In genomic region chr9:68574150-68574549, GRCh38 we compare ENCODE assay signal across 15 cellular contexts. TPM values are rescaled to one million over a fixed set of nuclear protein-coding genes. Genes with fewer than 3 reads are reported as not detected.
DNase-seq lines count a peak whose midpoint lies in the region; ATAC-seq and TF ChIP-seq lines count a peak whose summit lies in the region.
"Had no signal": no experiment of that assay in that cellular context is flagged by ENCODE, and none has a peak within 500 bp of the region (broad histone marks: within the 10 kb centered on the region; RNA-seq: fewer than 3 reads in every experiment).

No MANE protein-coding gene starts in this region.

- no peak overlapping the region for H2BK15ac ChIP-seq in mesendoderm (replicated peaks; ENCODE audit: low read depth)

- H3K18ac ChIP-seq in mesendoderm (ENCODE audit: low read length): no peak overlapping the region

- no peak overlapping the region for H2AFZ ChIP-seq in hepatocyte

- H3K4me1 ChIP-seq in hepatocyte (ENCODE audit: insufficient read depth): no peaks in the 10 kb centered on the region
- no peaks in the 10 kb centered on the region for H3K4me1 ChIP-seq in mesendoderm (ENCODE audit: control insufficient read depth, low read depth, low read length)

- CTCF ChIA-PET in BJ (lab: Yijun Ruan, JAX): interaction anchor here (1.1 to 4.7 kb wide), 6 partner anchors 9 to 425 kb away, joined by 3 to 26 read pairs (median 5); no protein-coding TSS in a partner anchor
- CTCF ChIA-PET in HEK293T (lab: Yijun Ruan, JAX): interaction anchor here (0.7 to 1.6 kb wide), 2 partner anchors 11 to 14 kb away, joined by 3 to 4 read pairs; no protein-coding TSS in a partner anchor

- H3K4me2 ChIP-seq in hepatocyte (no peak overlapping the region), mesendoderm (ENCODE audit: low read length) (no peak overlapping the region)

- no peak overlapping the region for H3K4me3 ChIP-seq in BJ (ENCODE audit: low read depth, low read length)
- H3K4me3 ChIP-seq in hepatocyte: no peak overlapping the region
- H3K4me3 ChIP-seq in mesendoderm (ENCODE audit: low read length): no peak overlapping the region
- H3K4me3 ChIP-seq: SK-N-MC had no signal

- ATAC-seq in HG03565 (IDR thresholded peaks at IDR 0.05; ENCODE audit: unreplicated experiment): no peak
- ATAC-seq: stimulated activated naive CD8-positive, alpha-beta T cell treated with anti-CD3 and anti-CD28 coated beads, Interleukin-15, amount 100 ng/mL, for 72 hours had no signal

- no peak overlapping the region for H3K27ac ChIP-seq in hepatocyte
- H3K27ac ChIP-seq in mesendoderm (ENCODE audit: low read depth, low read length): no peak overlapping the region
- H3K27ac ChIP-seq: SK-N-MC had no signal

- DNase-seq in BJ (ENCODE audit: low read depth) (no peak), SW480 (ENCODE audit: low spot score) (peak; percentile 17), hepatocyte (ENCODE audit: low spot score) (no peak), HEK293T (ENCODE audit: extremely low spot score) (no peak), NCI-H69 (lab: John Stamatoyannopoulos, UW) (no peak), mesendoderm (no peak)
- DNase-seq: activated B cell treated with CpG ODN at 0.5 μM for 24 hours; activated T-cell treated with anti-CD3 and anti-CD28 coated beads, Interleukin-2, amount 50 U/mL, for 24 hours; NCI-H526 treated with DMSO at 0.1 percent for 48 hours; stimulated activated naive CD8-positive, alpha-beta T cell treated with anti-CD3 and anti-CD28 coated beads, Interleukin-15, amount 100 ng/mL, for 72 hours had no signal

- H4K8ac ChIP-seq in mesendoderm (ENCODE audit: low read depth, low read length): no peak overlapping the region

- H3K9me2 ChIP-seq in hepatocyte (replicated peaks; ENCODE audit: insufficient read depth): no peaks in the 10 kb centered on the region

- H3K79me1 ChIP-seq in mesendoderm (ENCODE audit: low read length): no peaks in the 10 kb centered on the region

- POLR2A ChIA-PET in BJ (lab: Charles Lee) (no interaction called here), HEK293T (lab: Yijun Ruan, JAX) (no interaction called here)

- H3K79me2 ChIP-seq in hepatocyte: no peaks in the 10 kb centered on the region
- no peaks in the 10 kb centered on the region for H3K79me2 ChIP-seq in mesendoderm (ENCODE audit: control insufficient read depth, insufficient read depth, low read length)

- H4K5ac ChIP-seq in mesendoderm (ENCODE audit: low read length): no peak overlapping the region

- no peaks in the 10 kb centered on the region for H3K27me3 ChIP-seq in BJ (ENCODE audit: control insufficient read depth, insufficient read depth, low read length)
- H3K27me3 ChIP-seq in hepatocyte: no peaks in the 10 kb centered on the region
- no peaks in the 10 kb centered on the region for H3K27me3 ChIP-seq in mesendoderm (ENCODE audit: insufficient read depth, low read length, poor library complexity)

- no peak overlapping the region for H3K23ac ChIP-seq in mesendoderm (ENCODE audit: low read length)

- H4K20me1 ChIP-seq in hepatocyte (ENCODE audit: insufficient read depth, poor library complexity, severe bottlenecking): no peaks in the 10 kb centered on the region

- no peak overlapping the region for H2BK5ac ChIP-seq in mesendoderm (ENCODE audit: low read length)

- TF ChIP-seq CTCF in BJ (IDR thresholded peaks at IDR 0.05; ENCODE audit: insufficient read depth, low read depth, low read length): peak; percentile 32; the same call in 1 of the 2 replicates
- peak; percentile 38 for TF ChIP-seq CTCF in GM12873 (IDR thresholded peaks at IDR 0.05; ENCODE audit: insufficient read depth, low read depth, low read length, missing control alignments)
- peak; percentile 34 for TF ChIP-seq CTCF in hepatocyte (IDR thresholded peaks at IDR 0.05; ENCODE audit: poor library complexity)

- no peak overlapping the region for H3K4ac ChIP-seq in mesendoderm (ENCODE audit: low read depth, low read length)

- 68% methylated on average over 3 of the region's 3 CpGs for WGBS in hepatocyte (ENCODE audit: low lambda C conversion rate, missing lambda C conversion rate)
- no CpG with 5 or more reads among the region's 3 CpGs for WGBS in mesendoderm (ENCODE audit: extremely low coverage, insufficient coverage, low lambda C conversion rate)

- no peaks in the 10 kb centered on the region for H3K9me3 ChIP-seq in hepatocyte (ENCODE audit: low read depth)

- H3K36me3 ChIP-seq in BJ (ENCODE audit: control insufficient read depth, insufficient read depth, low read length) (no peaks in the 10 kb centered on the region), hepatocyte (replicated peaks; ENCODE audit: insufficient read depth, low read depth) (no peaks in the 10 kb centered on the region), mesendoderm (ENCODE audit: control insufficient read depth, insufficient read depth, low read length) (no peaks in the 10 kb centered on the region)

- no peak overlapping the region for H3K56ac ChIP-seq in mesendoderm (ENCODE audit: low read length)

- H2BK120ac ChIP-seq in mesendoderm (ENCODE audit: low read depth, low read length): no peak overlapping the region

- H3K9ac ChIP-seq in mesendoderm (ENCODE audit: low read length): no peak overlapping the region

- H2AK5ac ChIP-seq in mesendoderm (ENCODE audit: low read length): no peak overlapping the region

TF ChIP-seq in HEK293T, 16 proteins besides CTCF, POLR2A, EP300 and RAD21:
- TF ChIP-seq NFRKB (IDR thresholded peaks at IDR 0.05) (no peak), SP1 (IDR thresholded peaks at IDR 0.05) (no peak), SUZ12 (IDR thresholded peaks at IDR 0.05) (no peak), FOXM1 (IDR thresholded peaks at IDR 0.05; ENCODE audit: borderline replicate concordance) (no peak)

RNA-seq across cellular contexts. Expression of gene TMEM252, which starts 33.5 kb away (rescaled TPM):
- polyA plus RNA-seq in BJ (2011; rRNA removed) (not detected in 2 replicates), hepatocyte (0.16 and 0.41 TPM in 2 replicates)
- polyA minus RNA-seq in BJ (2011; rRNA and poly(A)+ RNA removed): not detected in 2 replicates
- 0.16 TPM in 1 of 2 replicates, not detected in the other for total RNA-seq in hepatocyte
- polyA plus RNA-seq in mesendoderm (2013, experiment 1 of 2): not detected
- not detected for polyA plus RNA-seq in mesendoderm (2013, experiment 2 of 2)
- total RNA-seq: activated B cell treated with CpG ODN at 0.5 μM for 24 hours, mesothelial cell of epicardium, pulmonary artery endothelial cell had no signal
